Comparison of ENCODE assay signal across 8 cellular contexts in the genomic region with DNA sequence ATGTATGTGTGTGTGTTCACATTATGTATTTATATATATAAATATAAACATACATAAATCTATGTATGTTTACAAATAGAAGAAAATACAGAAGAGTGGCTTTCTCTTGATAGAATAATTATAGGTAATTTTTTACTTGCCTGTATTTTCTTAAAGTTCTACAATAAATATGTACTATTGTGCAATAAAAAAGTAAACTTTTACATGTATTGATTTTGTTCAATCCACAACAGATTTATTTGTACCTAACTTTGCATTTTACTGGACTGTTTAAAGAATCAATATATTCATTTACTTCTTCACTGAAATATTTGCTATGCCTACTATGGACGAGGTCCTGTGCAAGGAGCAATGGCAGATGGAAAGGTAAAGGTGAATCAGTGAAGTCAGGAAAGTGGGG.
"Had no signal": no experiment of that assay in that cellular context is flagged by ENCODE, and none has a peak within 500 bp of the region (broad histone marks: within the 10 kb centered on the region; RNA-seq: fewer than 3 reads in every experiment).

No MANE protein-coding gene starts in this region.

- H3K9ac ChIP-seq: KMS-11 had no signal

- FAIRE-seq: HTR-8/SVneo had no signal

- H3K4me3 ChIP-seq: GM23338, HAP-1 had no signal

- H3K9me3 ChIP-seq: HAP-1 had no signal

- H3K36me3 ChIP-seq: HAP-1 had no signal

- H3K27ac ChIP-seq: KMS-11 had no signal

- H3K4me2 ChIP-seq: GM23338, KMS-11 had no signal

- DNase-seq: H7, HFFc6, KBM-7 had no signal

- H2AFZ ChIP-seq: GM23338 had no signal

- ATAC-seq: GM23338, HCT116 had no signal
